In genomic region chr6:34791164-34791841, GRCh38 we compare ENCODE assay signal across 8 cellular contexts. TPM values are rescaled to one million over a fixed set of nuclear protein-coding genes. Genes with fewer than 3 reads are reported as not detected.
DNase-seq lines count a peak whose midpoint lies in the region; ATAC-seq and TF ChIP-seq lines count a peak whose summit lies in the region.

No MANE protein-coding gene starts in this region.

- H3K4me3 ChIP-seq in AG04450 (ENCODE audit: low read depth, low read length) (peak overlapping the region; percentile 80), suprapubic skin (peak overlapping the region; percentile 92)

- peaks cover 19 to 30% (median 28%) of the 10 kb centered on the region in 4 donors for H3K4me1 Mint-ChIP-seq in naive thymus-derived CD8-positive, alpha-beta T cell

- no peaks in the 10 kb centered on the region; the same call in 1 of the 2 replicates for H3K9me3 ChIP-seq in AG04450 (ENCODE audit: control insufficient read depth, insufficient read depth, low read length)
- no peaks in the 10 kb centered on the region for H3K9me3 ChIP-seq in suprapubic skin

- peak overlapping the region; percentile 21 for H3K27ac ChIP-seq in AG04450 (ENCODE audit: low read depth, low read length)
- H3K27ac ChIP-seq in suprapubic skin = peak overlapping the region; percentile 95

- no peaks in the 10 kb centered on the region for H3K9me3 Mint-ChIP-seq in naive thymus-derived CD8-positive, alpha-beta T cell

- peak overlapping the region; percentile 89 to 99 (median 98) for H3K4me3 Mint-ChIP-seq in naive thymus-derived CD8-positive, alpha-beta T cell

- DNase-seq in AG04450 (ENCODE audit: low read depth, low spot score) = no peak
- peak; percentile 80 for DNase-seq in NCI-H69 (lab: John Stamatoyannopoulos, UW)
- DNase-seq in activated T-cell treated with anti-CD3 and anti-CD28 coated beads, Interleukin-2, amount 50 U/mL, for 1 hour = peak; percentile 58
- peak; percentile 11 for DNase-seq in fibroblast of gingiva (ENCODE audit: low read depth)
- DNase-seq in naive thymus-derived CD8-positive, alpha-beta T cell = peak in 4 of 10 donors; percentile 16 to 68 (median 49)
- DNase-seq in suprapubic skin (ENCODE audit: low spot score in 2 of 2) = peak; percentile 60 to 80

- H3K27ac Mint-ChIP-seq in naive thymus-derived CD8-positive, alpha-beta T cell = peak overlapping the region; percentile 85 to 99 (median 97)

- POLR2A ChIA-PET in AG04450 (lab: Yijun Ruan, JAX) = interaction anchor here (0.6 to 1.6 kb wide), 3 partner anchors 97 to 676 kb away, joined by 3 to 8 read pairs (median 6); partner anchors contain the start of gene TAF11
- POLR2A ChIA-PET in naive thymus-derived CD8-positive, alpha-beta T cell (lab: Charles Lee) = interaction anchor here (0.6 to 2.8 kb wide), 12 partner anchors 14 to 555 kb away, joined by 3 to 33 read pairs (median 5); partner anchors contain the start of genes ANKS1A, HMGA1, ILRUN and SNRPC

- no peak for TF ChIP-seq EP300 in suprapubic skin (IDR thresholded peaks at IDR 0.05)

- H3K27me3 ChIP-seq in AG04450 (ENCODE audit: control insufficient read depth, insufficient read depth, low read length) (no peaks in the 10 kb centered on the region), suprapubic skin (no peaks in the 10 kb centered on the region)

- no peaks in the 10 kb centered on the region for H3K36me3 ChIP-seq in suprapubic skin

- no peak for TF ChIP-seq POLR2A in suprapubic skin (IDR thresholded peaks at IDR 0.05)

- no peaks in the 10 kb centered on the region for H3K27me3 Mint-ChIP-seq in naive thymus-derived CD8-positive, alpha-beta T cell

- no peaks in the 10 kb centered on the region for H3K36me3 Mint-ChIP-seq in naive thymus-derived CD8-positive, alpha-beta T cell

- H3K4me1 ChIP-seq in suprapubic skin = peaks cover 16% of the 10 kb centered on the region

- CTCF ChIA-PET in AG04450 (lab: Charles Lee) = interaction anchor here (1.3 to 1.4 kb wide), 2 partner anchors 9 to 18 kb away, joined by 4 read pairs; no protein-coding TSS in a partner anchor

- TF ChIP-seq CTCF in AG04450 (IDR thresholded peaks at IDR 0.05; ENCODE audit: low read depth, low read length) (peak; percentile 18; the same call in 1 of the 2 replicates), suprapubic skin (IDR thresholded peaks at IDR 0.05) (no peak)

- ATAC-seq in GM18502 (IDR thresholded peaks at IDR 0.05; ENCODE audit: poor library complexity, unreplicated experiment) (peak; percentile 38), HG03060 (IDR thresholded peaks at IDR 0.05; ENCODE audit: low read depth, unreplicated experiment) (peak; percentile 23)
- peak; percentile 40 to 47 for ATAC-seq in naive thymus-derived CD8-positive, alpha-beta T cell

- 7% methylated on average over 25 of the region's 25 CpGs for WGBS in suprapubic skin

RNA-seq across cellular contexts. Expression of gene BLTP3A, which starts 0.6 kb away (rescaled TPM):
- polyA plus RNA-seq in AG04450 (2011; rRNA removed) = 9.5 and 9.9 TPM in 2 replicates
- 19.5 and 23.9 TPM in 2 replicates for polyA minus RNA-seq in AG04450 (2011; rRNA and poly(A)+ RNA removed)
- total RNA-seq in naive thymus-derived CD8-positive, alpha-beta T cell = 10 to 100 TPM; 11.1 to 11.2 TPM
- polyA plus RNA-seq in naive thymus-derived CD8-positive, alpha-beta T cell = 1 to 10 TPM; 1.4 to 1.5 (median 1.4) TPM
- total RNA-seq in suprapubic skin = 10 to 100 TPM in 1 of 4 donors, 1 to 10 TPM in 3; 6.3 to 12.2 (median 9.0) TPM

RNA-seq across cellular contexts. Expression of gene SNRPC, which starts 34.0 kb away (rescaled TPM):
- 184 and 197 TPM in 2 replicates for polyA plus RNA-seq in AG04450 (2011; rRNA removed)
- 44.2 and 48.7 TPM in 2 replicates for polyA minus RNA-seq in AG04450 (2011; rRNA and poly(A)+ RNA removed)
- total RNA-seq in naive thymus-derived CD8-positive, alpha-beta T cell = 10 to 100 TPM; 53.6 to 58.5 TPM
- 100 to 1,000 TPM; 320 to 328 (median 320) TPM for polyA plus RNA-seq in naive thymus-derived CD8-positive, alpha-beta T cell
- total RNA-seq in suprapubic skin = 10 to 100 TPM; 54.8 to 99.0 (median 65.6) TPM
